11 cellular contexts compared by ENCODE assay signal in genomic region chr6:161233986-161234620, GRCh38. TPM values are rescaled to one million over a fixed set of nuclear protein-coding genes. Genes with fewer than 3 reads are reported as not detected.
A peak's percentile ranks its signal among the peaks of the same experiment; 100 is the strongest.
DNase-seq lines count a peak whose midpoint lies in the region; TF ChIP-seq lines count a peak whose summit lies in the region.
"Had no signal": no experiment of that assay in that cellular context is flagged by ENCODE, and none has a peak within 500 bp of the region (broad histone marks: within the 10 kb centered on the region; RNA-seq: fewer than 3 reads in every experiment).

No MANE protein-coding gene starts in this region.

- H3K27me3 Mint-ChIP-seq in activated naive CD4-positive, alpha-beta T cell treated with anti-CD3 and anti-CD28 coated beads for 36 hours (ENCODE audit: low read depth) = no peaks in the 10 kb centered on the region
- no peaks in the 10 kb centered on the region for H3K27me3 Mint-ChIP-seq in Caco-2 (ENCODE audit: insufficient read depth, unreplicated experiment)

- H3K4me1 ChIP-seq in SJSA1 (replicated peaks) (peaks cover 18% of the 10 kb centered on the region), Caco-2 (no peaks in the 10 kb centered on the region)

- H3K4me3 Mint-ChIP-seq in activated naive CD4-positive, alpha-beta T cell treated with anti-CD3 and anti-CD28 coated beads for 36 hours = no peak overlapping the region
- no peak overlapping the region for H3K4me3 Mint-ChIP-seq in Caco-2 (ENCODE audit: unreplicated experiment)

- DNase-seq in BJ (ENCODE audit: low read depth) = peak; percentile 57
- peak; percentile 48 to 77 for DNase-seq in SJSA1 (ENCODE audit: low read depth in 1 of 2, low spot score in 2 of 2)
- peak; percentile 74 for DNase-seq in fibroblast of the conjunctiva (ENCODE audit: low read depth)
- DNase-seq in occipital lobe (lab: John Stamatoyannopoulos, UW) = peak; percentile 61
- no peak for DNase-seq in NCI-H2171 treated with DMSO at 0.1 percent for 48 hours (lab: John Stamatoyannopoulos, UW)
- DNase-seq in mesenteric fat pad (ENCODE audit: low spot score) = no peak
- no peak for DNase-seq in activated naive CD4-positive, alpha-beta T cell treated with anti-CD3 and anti-CD28 coated beads for 36 hours
- DNase-seq in Caco-2 = no peak
- DNase-seq: activated CD4-positive, alpha-beta T cell treated with anti-CD3 and anti-CD28 coated beads, Interleukin-2, amount 50 U/mL, for 48 hours; DMS79; NCI-H146 had no signal

- H3K9me3 Mint-ChIP-seq in activated naive CD4-positive, alpha-beta T cell treated with anti-CD3 and anti-CD28 coated beads for 36 hours = no peaks in the 10 kb centered on the region
- H3K9me3 Mint-ChIP-seq in Caco-2 (ENCODE audit: unreplicated experiment) = no peaks in the 10 kb centered on the region

- no peaks in the 10 kb centered on the region for H3K36me3 ChIP-seq in BJ (ENCODE audit: control insufficient read depth, insufficient read depth, low read length)
- H3K36me3 ChIP-seq in SJSA1 = peaks cover 18% of the 10 kb centered on the region
- no peaks in the 10 kb centered on the region for H3K36me3 ChIP-seq in Caco-2 (ENCODE audit: control insufficient read depth, insufficient read depth, low read length)

- H3K27me3 ChIP-seq in BJ (ENCODE audit: control insufficient read depth, insufficient read depth, low read length) = no peaks in the 10 kb centered on the region
- no peaks in the 10 kb centered on the region for H3K27me3 ChIP-seq in SJSA1 (replicated peaks)
- H3K27me3 ChIP-seq in Caco-2 (replicated peaks; ENCODE audit: control insufficient read depth, insufficient read depth, low read length) = no peaks in the 10 kb centered on the region

- H3K4me3 ChIP-seq in BJ (ENCODE audit: low read depth, low read length) = no peak overlapping the region
- H3K4me3 ChIP-seq in SJSA1 = no peak overlapping the region
- H3K4me3 ChIP-seq in Caco-2 (ENCODE audit: low read depth, low read length) = no peak overlapping the region

- H3K27ac Mint-ChIP-seq in activated naive CD4-positive, alpha-beta T cell treated with anti-CD3 and anti-CD28 coated beads for 36 hours = no peak overlapping the region
- no peak overlapping the region for H3K27ac Mint-ChIP-seq in Caco-2 (ENCODE audit: unreplicated experiment)

- H3K36me3 Mint-ChIP-seq in activated naive CD4-positive, alpha-beta T cell treated with anti-CD3 and anti-CD28 coated beads for 36 hours (ENCODE audit: low read depth) = peaks cover 5% of the 10 kb centered on the region
- H3K36me3 Mint-ChIP-seq in Caco-2 (ENCODE audit: insufficient read depth, unreplicated experiment) = no peaks in the 10 kb centered on the region

- H3K4me1 Mint-ChIP-seq in activated naive CD4-positive, alpha-beta T cell treated with anti-CD3 and anti-CD28 coated beads for 36 hours (ENCODE audit: low read depth) = peaks cover 16% of the 10 kb centered on the region
- peaks cover under 1% of the 10 kb centered on the region for H3K4me1 Mint-ChIP-seq in Caco-2 (ENCODE audit: low read depth, unreplicated experiment)

- no TSS peak for BruUV-seq in Caco-2 (replicated peaks; lab: Mats Ljungman, UMichigan)

- no peak overlapping the region for H3K27ac ChIP-seq in SJSA1

- POLR2A ChIA-PET in BJ (lab: Charles Lee) (no interaction called here), Caco-2 (lab: Charles Lee) (no interaction called here)

- TF ChIP-seq CTCF in BJ (IDR thresholded peaks at IDR 0.05; ENCODE audit: insufficient read depth, low read depth, low read length) = no peak
- no peak for TF ChIP-seq CTCF in Caco-2 (IDR thresholded peaks at IDR 0.05; ENCODE audit: insufficient read depth in 1 of 2, low read depth in 1 of 2, low read length in 1 of 2, severe bottlenecking in 1 of 2, unreplicated experiment in 1 of 2)

- intact Hi-C loops in activated naive CD4-positive, alpha-beta T cell treated with anti-CD3 and anti-CD28 coated beads for 36 hours (cut with micrococcal nuclease) = no loop called here
- intact Hi-C loops in Caco-2 (cut with micrococcal nuclease; ENCODE audit: unreplicated experiment) = no loop called here

- CTCF ChIA-PET in BJ (lab: Yijun Ruan, JAX) (interaction anchor here (0.5 kb wide), 1 partner anchor 170 kb away, joined by 3 read pairs; no protein-coding TSS in a partner anchor), Caco-2 (lab: Charles Lee) (no interaction called here)
- CTCF ChIA-PET in activated naive CD4-positive, alpha-beta T cell treated with anti-CD3 and anti-CD28 coated beads for 36 hours (lab: Charles Lee) = interaction anchor here (1.0 kb wide), 1 partner anchor 11 kb away, joined by 3 read pairs; no protein-coding TSS in a partner anchor

- H3K9me3 ChIP-seq in SJSA1 (replicated peaks) (no peaks in the 10 kb centered on the region), Caco-2 (no peaks in the 10 kb centered on the region)

RNA-seq across cellular contexts. Expression of gene AGPAT4, which starts 39.8 kb away (rescaled TPM):
- polyA plus RNA-seq in BJ (2011; rRNA removed) = 3.1 and 3.7 TPM in 2 replicates
- 1.8 and 2.1 TPM in 2 replicates for polyA minus RNA-seq in BJ (2011; rRNA and poly(A)+ RNA removed)
- 6.2 and 6.7 TPM in 2 replicates for total RNA-seq in SJSA1 (2014; rRNA removed; shearing (Covaris generic))
- 73.2 TPM for total RNA-seq in occipital lobe
- 8.0 TPM for total RNA-seq in mesenteric fat pad
- total RNA-seq in activated naive CD4-positive, alpha-beta T cell treated with anti-CD3 and anti-CD28 coated beads for 36 hours = 1 to 10 TPM; 3.7 to 4.2 TPM
- 9.2 and 12.0 TPM in 2 replicates for total RNA-seq in Caco-2 (2022)

Comparison
In these comparisons a context has a peak if more than half of its experiments do, and no peak if none do; other contexts are left out.
1. DNase-seq: peak in BJ (single experiment), SJSA1 (2 of 2), fibroblast of the conjunctiva (single experiment) and occipital lobe (single experiment); none in NCI-H2171 treated with DMSO at 0.1 percent for 48 hours (single experiment), mesenteric fat pad (single experiment), activated naive CD4-positive, alpha-beta T cell treated with anti-CD3 and anti-CD28 coated beads for 36 hours (single experiment) and Caco-2 (0 of 2).